In the genomic region with DNA sequence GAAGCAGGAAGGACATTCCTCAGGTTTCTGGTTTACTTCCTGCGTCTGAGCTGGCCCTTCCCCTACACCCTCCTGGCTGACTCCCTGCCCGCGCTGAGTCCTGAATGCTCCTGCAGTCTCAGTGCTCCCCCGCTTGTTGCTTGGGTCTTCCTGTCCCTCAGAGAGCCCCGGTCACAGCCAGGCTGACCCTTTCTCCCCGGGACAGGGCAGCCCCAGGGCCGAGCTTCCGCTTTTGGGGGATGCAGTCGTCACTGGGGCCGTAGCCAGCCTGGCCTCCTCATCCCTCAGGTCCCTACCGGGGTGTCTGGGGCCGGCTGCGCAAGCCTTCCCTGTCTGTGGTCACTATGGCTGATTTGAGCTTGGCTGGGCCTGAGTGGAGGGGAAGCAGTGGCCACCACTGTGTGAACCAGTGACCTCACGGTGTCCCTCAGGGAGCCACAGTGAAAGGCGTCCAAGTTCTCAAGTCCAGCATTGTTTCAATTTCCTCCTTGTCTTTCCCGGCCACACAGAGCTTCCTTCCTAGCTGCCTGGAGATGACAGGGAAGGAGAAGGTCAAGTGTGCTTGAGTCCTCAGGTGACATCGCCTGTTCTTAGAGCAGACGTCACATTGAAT, we compare ENCODE assay signal across 11 cellular contexts. TPM values are rescaled to one million over a fixed set of nuclear protein-coding genes. Genes with fewer than 3 reads are reported as not detected.
DNase-seq lines count a peak whose midpoint lies in the region; ATAC-seq and TF ChIP-seq lines count a peak whose summit lies in the region.
"Had no signal": no experiment of that assay in that cellular context is flagged by ENCODE, and none has a peak within 500 bp of the region (broad histone marks: within the 10 kb centered on the region; RNA-seq: fewer than 3 reads in every experiment).

No MANE protein-coding gene starts in this region.

- H3K36me3 ChIP-seq in Karpas-422 (ENCODE audit: insufficient read depth, low read length) (peaks cover 55% of the 10 kb centered on the region), left ventricle myocardium inferior (no peaks in the 10 kb centered on the region), hepatocyte (replicated peaks; ENCODE audit: insufficient read depth, low read depth) (no peaks in the 10 kb centered on the region)
- H3K36me3 ChIP-seq: thoracic aorta had no signal

- peaks cover 54% of the 10 kb centered on the region for H3K4me1 ChIP-seq in Karpas-422 (ENCODE audit: low read length)
- H3K4me1 ChIP-seq in left ventricle myocardium inferior, result peaks cover 23% of the 10 kb centered on the region
- no peaks in the 10 kb centered on the region for H3K4me1 ChIP-seq in hepatocyte (ENCODE audit: insufficient read depth)

- H3K4me1 Mint-ChIP-seq in activated CD8-positive, alpha-beta T cell treated with anti-CD3 and anti-CD28 coated beads, Interleukin-2, amount 10 ng/mL, durations not matched to agents 7 days and 5 days (ENCODE audit: low read depth), result peaks cover 55% of the 10 kb centered on the region

- H2AFZ ChIP-seq in Karpas-422 (ENCODE audit: low read length) (no peak overlapping the region), hepatocyte (no peak overlapping the region)

- H3K4me3 Mint-ChIP-seq in activated CD8-positive, alpha-beta T cell treated with anti-CD3 and anti-CD28 coated beads, Interleukin-2, amount 10 ng/mL, durations not matched to agents 7 days and 5 days, result no peak overlapping the region
- H3K4me3 Mint-ChIP-seq: neural crest cell had no signal

- H3K9me3 ChIP-seq in Karpas-422 (ENCODE audit: low read length) (peaks cover 6% of the 10 kb centered on the region; the same call in 1 of the 2 replicates), left ventricle myocardium inferior (replicated peaks) (peaks cover 7% of the 10 kb centered on the region), hepatocyte (ENCODE audit: low read depth) (no peaks in the 10 kb centered on the region)
- H3K9me3 ChIP-seq: thoracic aorta had no signal

- TF ChIP-seq CTCF in left ventricle myocardium inferior (IDR thresholded peaks at IDR 0.05; ENCODE audit: borderline replicate concordance), result no peak
- TF ChIP-seq CTCF in hepatocyte (IDR thresholded peaks at IDR 0.05; ENCODE audit: poor library complexity), result no peak
- no peak for TF ChIP-seq CTCF in GM13977 (IDR thresholded peaks at IDR 0.05; ENCODE audit: extremely low read depth, insufficient read depth, missing control alignments)

- DNase-seq in Karpas-422 (no peak), left ventricle myocardium inferior (peak; percentile 59), sciatic nerve (ENCODE audit: low spot score) (no peak), hepatocyte (ENCODE audit: low spot score) (no peak), mucosa of gallbladder (ENCODE audit: low spot score) (no peak), A172 (ENCODE audit: low spot score) (no peak), GM13977 (ENCODE audit: low spot score) (no peak)
- peak; percentile 18 for DNase-seq in activated CD8-positive, alpha-beta T cell treated with anti-CD3 and anti-CD28 coated beads, Interleukin-2, amount 10 ng/mL, durations not matched to agents 7 days and 5 days
- DNase-seq: NCI-H1417 treated with DMSO at 0.1 percent for 48 hours had no signal

- peaks cover 11% of the 10 kb centered on the region for H3K9me3 Mint-ChIP-seq in activated CD8-positive, alpha-beta T cell treated with anti-CD3 and anti-CD28 coated beads, Interleukin-2, amount 10 ng/mL, durations not matched to agents 7 days and 5 days (ENCODE audit: insufficient read depth)

- H3K4me2 ChIP-seq in Karpas-422 (ENCODE audit: low read depth, low read length, poor library complexity, severe bottlenecking) (no peak overlapping the region), hepatocyte (no peak overlapping the region)

- CTCF ChIA-PET in activated CD8-positive, alpha-beta T cell treated with anti-CD3 and anti-CD28 coated beads, Interleukin-2, amount 10 ng/mL, durations not matched to agents 7 days and 5 days (lab: Charles Lee), result no interaction called here

- 85% methylated on average over 18 of the region's 18 CpGs for WGBS in hepatocyte (ENCODE audit: low lambda C conversion rate, missing lambda C conversion rate)

- intact Hi-C loops in left ventricle myocardium inferior (cut with micrococcal nuclease), result no loop called here
- intact Hi-C loops in sciatic nerve (cut with DNase I), result no loop called here

- peak overlapping the region; percentile 100 for H3K27ac ChIP-seq in Karpas-422 (ENCODE audit: low read length)
- H3K27ac ChIP-seq in left ventricle myocardium inferior (replicated peaks), result peak overlapping the region; percentile 91
- H3K27ac ChIP-seq in hepatocyte, result no peak overlapping the region
- H3K27ac ChIP-seq: thoracic aorta had no signal

- H3K4me3 ChIP-seq in Karpas-422 (ENCODE audit: low read length) (no peak overlapping the region), left ventricle myocardium inferior (peak overlapping the region; percentile 38), hepatocyte (no peak overlapping the region)
- H3K4me3 ChIP-seq: thoracic aorta had no signal

- H3K27me3 Mint-ChIP-seq in activated CD8-positive, alpha-beta T cell treated with anti-CD3 and anti-CD28 coated beads, Interleukin-2, amount 10 ng/mL, durations not matched to agents 7 days and 5 days (ENCODE audit: low read depth), result no peaks in the 10 kb centered on the region

- H4K20me1 ChIP-seq in Karpas-422 (ENCODE audit: insufficient read depth, low read depth, low read length), result no peaks in the 10 kb centered on the region
- H4K20me1 ChIP-seq in hepatocyte (ENCODE audit: insufficient read depth, poor library complexity, severe bottlenecking), result no peaks in the 10 kb centered on the region

- no peaks in the 10 kb centered on the region for H3K27me3 ChIP-seq in Karpas-422 (ENCODE audit: low read length)
- peaks cover 25% of the 10 kb centered on the region for H3K27me3 ChIP-seq in left ventricle myocardium inferior (ENCODE audit: low read depth)
- no peaks in the 10 kb centered on the region for H3K27me3 ChIP-seq in hepatocyte

- no peak overlapping the region for H3K27ac Mint-ChIP-seq in activated CD8-positive, alpha-beta T cell treated with anti-CD3 and anti-CD28 coated beads, Interleukin-2, amount 10 ng/mL, durations not matched to agents 7 days and 5 days

- peak overlapping the region; percentile 18; the same call in 1 of the 2 replicates for H3K9ac ChIP-seq in Karpas-422 (ENCODE audit: low read length)

- H3K79me2 ChIP-seq in Karpas-422 (ENCODE audit: low read length) (peaks cover 37% of the 10 kb centered on the region), hepatocyte (no peaks in the 10 kb centered on the region)

- H3K36me3 Mint-ChIP-seq in activated CD8-positive, alpha-beta T cell treated with anti-CD3 and anti-CD28 coated beads, Interleukin-2, amount 10 ng/mL, durations not matched to agents 7 days and 5 days (ENCODE audit: low read depth), result peaks cover 65% of the 10 kb centered on the region

- POLR2A ChIA-PET in activated CD8-positive, alpha-beta T cell treated with anti-CD3 and anti-CD28 coated beads, Interleukin-2, amount 10 ng/mL, durations not matched to agents 7 days and 5 days (lab: Charles Lee), result no interaction called here

- no peaks in the 10 kb centered on the region for H3K9me2 ChIP-seq in Karpas-422 (replicated peaks; ENCODE audit: insufficient read depth, low read length)
- no peaks in the 10 kb centered on the region for H3K9me2 ChIP-seq in hepatocyte (replicated peaks; ENCODE audit: insufficient read depth)

- in situ Hi-C loops in GM13977 (cut with MboI; ENCODE audit: low pct_unique_long_range_greater_than_20kb, low sequenced_read_pairs, unreplicated experiment), result no loop called here

- no peak for ATAC-seq in activated CD8-positive, alpha-beta T cell treated with anti-CD3 and anti-CD28 coated beads, Interleukin-2, amount 10 ng/mL, durations not matched to agents 7 days and 5 days
- ATAC-seq in sciatic nerve, result peak; percentile 48

RNA-seq across cellular contexts. Expression of gene ASMTL, which starts 34.1 kb away (rescaled TPM):
- 18.4 and 51.0 TPM in 2 replicates for total RNA-seq in Karpas-422 (2014; rRNA removed; shearing (Covaris generic); ENCODE audit: low replicate concordance)
- total RNA-seq in activated CD8-positive, alpha-beta T cell treated with anti-CD3 and anti-CD28 coated beads, Interleukin-2, amount 10 ng/mL, durations not matched to agents 7 days and 5 days, result 10 to 100 TPM; 45.3 to 45.9 TPM
- total RNA-seq in left ventricle myocardium inferior (36.5 TPM), sciatic nerve (35.0 TPM), hepatocyte (10.1 and 15.1 TPM in 2 replicates), mucosa of gallbladder (29.7 TPM)
- polyA plus RNA-seq in hepatocyte, result 26.7 and 31.0 TPM in 2 replicates
- 3.3 and 4.2 TPM in 2 replicates for total RNA-seq in A172 (2014; rRNA removed; shearing (Covaris generic))

RNA-seq across cellular contexts. Expression of gene P2RY8, which starts 50.1 kb away (rescaled TPM):
- 87.1 and 130 TPM in 2 replicates for total RNA-seq in Karpas-422 (2014; rRNA removed; shearing (Covaris generic); ENCODE audit: low replicate concordance)
- 10 to 100 TPM; 62.9 to 65.5 TPM for total RNA-seq in activated CD8-positive, alpha-beta T cell treated with anti-CD3 and anti-CD28 coated beads, Interleukin-2, amount 10 ng/mL, durations not matched to agents 7 days and 5 days
- total RNA-seq in left ventricle myocardium inferior, result 1.9 TPM
- total RNA-seq in sciatic nerve, result 2.5 TPM
- 0.07 TPM in 1 of 2 replicates, not detected in the other for total RNA-seq in hepatocyte
- polyA plus RNA-seq in hepatocyte, result 0.54 TPM in 1 of 2 replicates, not detected in the other
- 2.3 TPM for total RNA-seq in mucosa of gallbladder
- total RNA-seq in A172 (2014; rRNA removed; shearing (Covaris generic)), result not detected in 2 replicates
- total RNA-seq: neural crest cell had no signal

Comparison
In these comparisons a context has a peak if more than half of its experiments do, and no peak if none do; other contexts are left out.
1. DNase-seq: peak in activated CD8-positive, alpha-beta T cell treated with anti-CD3 and anti-CD28 coated beads, Interleukin-2, amount 10 ng/mL, durations not matched to agents 7 days and 5 days (single experiment) and left ventricle myocardium inferior (single experiment); none in Karpas-422 (single experiment), sciatic nerve (single experiment), hepatocyte (single experiment), mucosa of gallbladder (single experiment), A172 (single experiment) and GM13977 (single experiment).
2. RNA of gene P2RY8, which starts 50.1 kb away (total RNA-seq): 87.1 to 130 TPM in Karpas-422 and 62.9 to 65.5 TPM in activated CD8-positive, alpha-beta T cell treated with anti-CD3 and anti-CD28 coated beads, Interleukin-2, amount 10 ng/mL, durations not matched to agents 7 days and 5 days; 2.5 TPM in sciatic nerve (single experiment), 2.3 TPM in mucosa of gallbladder (single experiment), 1.9 TPM in left ventricle myocardium inferior (single experiment), 0.07 TPM in hepatocyte and not detected in A172; every median in the first group is over 10 times any median in the second.